19 cellular contexts compared by ENCODE assay signal in the genomic region with DNA sequence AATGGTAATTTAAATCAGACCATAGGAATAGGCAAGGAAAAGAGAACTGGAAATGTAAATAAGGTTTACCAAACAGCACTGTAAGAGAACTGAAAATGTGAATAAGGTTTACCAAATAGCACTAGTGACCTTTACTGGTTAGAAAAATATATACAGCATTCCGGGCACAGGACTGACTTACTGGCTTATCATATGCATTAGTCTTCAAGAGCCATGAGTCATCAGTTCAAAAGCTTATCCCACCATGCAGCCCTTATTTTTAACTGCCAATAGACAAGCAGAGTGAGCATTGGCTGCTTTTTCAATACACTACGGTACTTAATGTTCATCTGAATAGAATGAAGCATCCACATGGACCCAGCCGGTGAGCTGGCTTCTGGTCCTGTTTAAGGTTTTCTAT. TPM values are rescaled to one million over a fixed set of nuclear protein-coding genes. Genes with fewer than 3 reads are reported as not detected.
"Had no signal": no experiment of that assay in that cellular context is flagged by ENCODE, and none has a peak within 500 bp of the region (broad histone marks: within the 10 kb centered on the region; RNA-seq: fewer than 3 reads in every experiment).

No MANE protein-coding gene starts in this region.

- H3K27ac Mint-ChIP-seq: activated naive CD8-positive, alpha-beta T cell; effector memory CD8-positive, alpha-beta T cell; mesothelial cell of epicardium; nephron; stimulated activated naive B cell treated with anti-CD40 and anti-IgM and Interleukin-4, amounts not matched to agents 10 μg/mL and 1 μg/mL and 100 μg/mL, for 72 hours had no signal

- H3K4me3 Mint-ChIP-seq: activated naive CD8-positive, alpha-beta T cell; effector memory CD8-positive, alpha-beta T cell; mesothelial cell of epicardium; nephron; stimulated activated naive B cell treated with anti-CD40 and anti-IgM and Interleukin-4, amounts not matched to agents 10 μg/mL and 1 μg/mL and 100 μg/mL, for 72 hours had no signal

- DNase-seq: activated CD4-positive, alpha-beta T cell treated with anti-CD3 and anti-CD28 coated beads, Interleukin-2, amount 50 U/mL, for 48 hours; activated T-cell treated with anti-CD3 and anti-CD28 coated beads for 4 hours; amygdala; effector memory CD8-positive, alpha-beta T cell; foreskin fibroblast; islet precursor cell; left colon; lower lobe of right lung; nucleus accumbens; sigmoid colon; spleen; stimulated activated naive B cell treated with anti-CD40 and anti-IgM and Interleukin-4, amounts not matched to agents 10 μg/mL and 1 μg/mL and 100 μg/mL, for 72 hours; T-helper 1 cell; T-helper 9 cell; upper lobe of left lung had no signal

- ATAC-seq: effector memory CD8-positive, alpha-beta T cell; left colon; lower lobe of right lung; stimulated activated naive B cell treated with anti-CD40 and anti-IgM and Interleukin-4, amounts not matched to agents 10 μg/mL and 1 μg/mL and 100 μg/mL, for 72 hours had no signal

- H3K27me3 Mint-ChIP-seq: activated naive CD8-positive, alpha-beta T cell; effector memory CD8-positive, alpha-beta T cell had no signal

- H3K36me3 Mint-ChIP-seq: mesothelial cell of epicardium; stimulated activated naive B cell treated with anti-CD40 and anti-IgM and Interleukin-4, amounts not matched to agents 10 μg/mL and 1 μg/mL and 100 μg/mL, for 72 hours had no signal

- H3K9me3 Mint-ChIP-seq: effector memory CD8-positive, alpha-beta T cell; stimulated activated naive B cell treated with anti-CD40 and anti-IgM and Interleukin-4, amounts not matched to agents 10 μg/mL and 1 μg/mL and 100 μg/mL, for 72 hours had no signal

- H3K4me1 Mint-ChIP-seq: mesothelial cell of epicardium; nephron; stimulated activated naive B cell treated with anti-CD40 and anti-IgM and Interleukin-4, amounts not matched to agents 10 μg/mL and 1 μg/mL and 100 μg/mL, for 72 hours had no signal

RNA-seq across cellular contexts. Expression of a gene that starts 13.0 kb away (rescaled TPM):
- total RNA-seq: dermis microvascular lymphatic vessel endothelial cell had no signal
